Comparison of ENCODE assay signal across 9 cellular contexts in the genomic region with DNA sequence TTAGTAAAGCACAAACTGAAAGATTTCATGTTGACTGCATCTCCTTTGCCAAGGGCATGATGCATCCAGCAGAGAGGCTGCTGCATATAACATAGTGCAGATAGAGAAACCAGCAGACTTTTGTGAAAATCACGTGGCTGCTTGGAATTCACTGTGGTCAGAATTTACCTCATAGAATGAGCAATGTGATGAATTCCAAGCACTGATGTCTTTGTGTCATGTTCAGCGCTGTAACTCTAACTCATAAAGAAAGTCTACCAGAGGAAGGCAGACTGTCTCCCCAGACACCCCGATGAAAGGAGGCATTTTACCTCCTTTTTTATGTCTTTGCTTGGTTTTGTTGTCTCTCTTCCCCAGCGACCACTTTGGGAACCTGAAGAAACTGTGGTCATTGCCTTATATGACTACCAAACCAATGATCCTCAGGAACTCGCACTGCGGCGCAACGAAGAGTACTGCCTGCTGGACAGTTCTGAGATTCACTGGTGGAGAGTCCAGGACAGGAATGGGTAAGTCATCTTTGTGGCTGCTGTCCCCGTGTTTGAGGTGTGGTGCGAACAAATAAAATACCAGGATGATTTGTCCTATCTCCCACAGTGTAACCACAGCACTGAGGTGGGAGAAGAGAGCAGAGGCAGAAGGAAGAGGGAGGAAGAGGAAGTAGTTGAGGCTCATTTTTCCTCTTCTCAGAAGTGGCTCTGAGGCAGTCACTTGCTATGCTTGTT. TPM values are rescaled to one million over a fixed set of nuclear protein-coding genes. Genes with fewer than 3 reads are reported as not detected.
DNase-seq lines count a peak whose midpoint lies in the region; ATAC-seq, FAIRE-seq and TF ChIP-seq lines count a peak whose summit lies in the region.
"Had no signal": no experiment of that assay in that cellular context is flagged by ENCODE, and none has a peak within 500 bp of the region (broad histone marks: within the 10 kb centered on the region; RNA-seq: fewer than 3 reads in every experiment).

No MANE protein-coding gene starts in this region.

- no peak overlapping the region for H2AFZ ChIP-seq in K562 (ENCODE audit: low read depth, low read length)

- WGBS in K562 (ENCODE audit: insufficient coverage, low coverage, missing lambda C conversion rate), result 3% methylated on average over 10 of the region's 10 CpGs

- no peaks in the 10 kb centered on the region for H3K36me3 ChIP-seq in K562 (ENCODE audit: control insufficient read depth, insufficient read depth, low read length)
- no peaks in the 10 kb centered on the region for H3K36me3 ChIP-seq in SJCRH30

- H3K79me2 ChIP-seq in K562 (ENCODE audit: control insufficient read depth, insufficient read depth, low read length), result no peaks in the 10 kb centered on the region

- POLR2A ChIA-PET in K562 (lab: Yijun Ruan, JAX), result interaction anchor here (0.5 kb wide), 1 partner anchor 89 kb away, joined by 3 read pairs; no protein-coding TSS in a partner anchor

- H3K4me3 ChIP-seq in K562 (no peak overlapping the region), SJCRH30 (no peak overlapping the region)

- H4K20me1 ChIP-seq in K562 (replicated peaks; ENCODE audit: control insufficient read depth, insufficient read depth, low read length), result no peaks in the 10 kb centered on the region

- H3K9me3 ChIP-seq in K562 (replicated peaks; ENCODE audit: control insufficient read depth, insufficient read depth, low read depth, low read length) (no peaks in the 10 kb centered on the region), SJCRH30 (replicated peaks) (no peaks in the 10 kb centered on the region)

- H3K4me1 ChIP-seq in K562 (replicated peaks in 1 of 2; ENCODE audit: control insufficient read depth in 2 of 2, insufficient read depth in 2 of 2, low read length in 2 of 2), result no peaks in the 10 kb centered on the region; a peak in 1 of 5 replicates
- H3K4me1 ChIP-seq in SJCRH30, result no peaks in the 10 kb centered on the region

- DNase-seq in T-helper 9 cell, result peak; percentile 29
- no peak for DNase-seq in K562 (ENCODE audit: extremely low read depth in 1 of 4, low spot score in 3 of 4)
- DNase-seq in stimulated activated CD4-positive, alpha-beta T cell treated with anti-CD3 and anti-CD28 coated beads, TNF-alpha, amount 100 ng/mL, for 24 hours (ENCODE audit: low read depth in 3 of 3), result peak in 2 of 3 experiments; percentile 59 to 76
- no peak for DNase-seq in inferior parietal cortex (ENCODE audit: extremely low spot score)
- DNase-seq in SJCRH30, result no peak
- DNase-seq: stimulated activated naive B cell treated with anti-CD40 and anti-IgM and Interleukin-4, amounts not matched to agents 10 μg/mL and 1 μg/mL and 100 μg/mL, for 72 hours had no signal

- no peak for FAIRE-seq in K562 (lab: Jason Lieb, UNC)

- H3K27me3 ChIP-seq in K562 (ENCODE audit: control insufficient read depth in 2 of 2, insufficient read depth in 2 of 2, low read length in 2 of 2) (no peaks in the 10 kb centered on the region), SJCRH30 (no peaks in the 10 kb centered on the region)

- no peak for TF ChIP-seq RAD21 in K562 (CRISPR knock-in tag; conservative IDR thresholded peaks at IDR 0.05 in 1 of 2, IDR thresholded peaks at IDR 0.05 in 1 of 2)

- H3K4me2 ChIP-seq in K562 (ENCODE audit: insufficient read depth, low read length), result no peak overlapping the region

- H3K27ac ChIP-seq in K562 (ENCODE audit: extremely low read depth, low read depth, low read length) (no peak overlapping the region), SJCRH30 (no peak overlapping the region)

- intact Hi-C loops in K562 (cut with micrococcal nuclease), result no loop called here

- CTCF ChIA-PET in K562 (lab: Yijun Ruan, JAX; ENCODE audit: low intra/inter-chr PET ratio), result no interaction called here

- BruUV-seq in K562 (replicated peaks; lab: Mats Ljungman, UMichigan), result no TSS peak

- in situ Hi-C loops in K562 (cut with MboI), result no loop called here

- TF ChIP-seq EP300 in K562 (IDR thresholded peaks at IDR 0.05; ENCODE audit: low read length), result no peak

- peak; percentile 23 for ATAC-seq in GM21717 (IDR thresholded peaks at IDR 0.05; ENCODE audit: unreplicated experiment)
- no peak for ATAC-seq in K562
- no peak for ATAC-seq in HG03139 (IDR thresholded peaks at IDR 0.05; ENCODE audit: unreplicated experiment)
- no peak for ATAC-seq in HG03521 (IDR thresholded peaks at IDR 0.05; ENCODE audit: unreplicated experiment)

- no peak for TF ChIP-seq POLR2A in K562 (conservative IDR thresholded peaks at IDR 0.05)

- H3K9ac ChIP-seq in K562 (ENCODE audit: insufficient read depth in 1 of 2, low read depth in 2 of 2, low read length in 2 of 2), result no peak overlapping the region

- no peaks in the 10 kb centered on the region for H3K9me1 ChIP-seq in K562 (ENCODE audit: control insufficient read depth, insufficient read depth, low read length)

- TF ChIP-seq CTCF in K562 (IDR thresholded peaks at IDR 0.05 in 2 of 3, conservative IDR thresholded peaks at IDR 0.05 in 1 of 3; ENCODE audit: insufficient read depth in 2 of 3, low read depth in 1 of 3, low read length in 3 of 3), result no peak

TF ChIP-seq in K562, 482 proteins besides CTCF, POLR2A, EP300 and RAD21:
- peak; percentile 88 for TF ChIP-seq ZNF75A (CRISPR knock-in tag; IDR thresholded peaks at IDR 0.05)
- no peak for TF ChIP-seq RBM14 (IDR thresholded peaks at IDR 0.05; ENCODE audit: borderline replicate concordance, insufficient read depth, low read depth, low read length)

RNA-seq across cellular contexts. Expression of gene ITK, which starts 42.0 kb away (rescaled TPM):
- total RNA-seq in K562 (2011; cell fraction: chromatin; rRNA removed; ENCODE audit: low replicate concordance), result not detected in 2 replicates
- not detected in 2 replicates for total RNA-seq in K562 (2011; cell fraction: nucleolus; rRNA removed)
- 0.88 TPM in 1 of 2 replicates, not detected in the other for total RNA-seq in K562 (2011; cell fraction: nucleoplasm; rRNA removed)
- total RNA-seq in K562 (2014; rRNA removed) (not detected in 2 replicates), K562 (2014; rRNA removed; fragmentation: Illumina TruSeq; extraction: Trizol) (not detected in 2 replicates), K562 (2015; rRNA removed; fragmentation: Illumina TruSeq; extraction: Trizol) (0.04 TPM in 1 of 2 replicates, not detected in the other), K562 (2021) (0.75 and 0.81 TPM in 2 replicates)
- polyA plus RNA-seq in K562 (2011; rRNA removed) (not detected in 2 replicates), K562 (2014; fragmentation: Illumina TruSeq; extraction: Trizol) (not detected in 2 replicates), K562 (2014; fragmentation: Nextera tagmentation; extraction: Ambion mirVana) (not detected), K562 (2014; rRNA removed) (not detected in 2 replicates)
- not detected in 2 replicates for polyA plus RNA-seq in K562 (2011; cell fraction: cytosol; rRNA removed)
- polyA plus RNA-seq in K562 (2011; cell fraction: nucleus; rRNA removed), result 0.03 and 0.07 TPM in 2 replicates
- polyA plus RNA-seq in K562 (2012), result 0.06 TPM in 1 of 2 replicates, not detected in the other
- polyA minus RNA-seq in K562 (2011; rRNA and poly(A)+ RNA removed), result not detected in 2 replicates
- not detected in 2 replicates for polyA minus RNA-seq in K562 (2011; cell fraction: cytosol; rRNA and poly(A)+ RNA removed)
- not detected in 2 replicates for polyA minus RNA-seq in K562 (2011; cell fraction: nucleus; rRNA and poly(A)+ RNA removed)
- total RNA-seq in SJCRH30 (2014; rRNA removed; shearing (Covaris generic)), result not detected in 2 replicates

RNA-seq across cellular contexts. Expression of gene CYFIP2, which starts 43.3 kb away (rescaled TPM):
- total RNA-seq in K562 (2011; cell fraction: chromatin; rRNA removed; ENCODE audit: low replicate concordance), result 0.39 and 0.42 TPM in 2 replicates
- 1.6 TPM in 1 of 2 replicates, not detected in the other for total RNA-seq in K562 (2011; cell fraction: nucleolus; rRNA removed)
- total RNA-seq in K562 (2011; cell fraction: nucleoplasm; rRNA removed), result 0.38 and 1.2 TPM in 2 replicates
- 1.2 and 2.4 TPM in 2 replicates for total RNA-seq in K562 (2014; rRNA removed)
- total RNA-seq in K562 (2014; rRNA removed; fragmentation: Illumina TruSeq; extraction: Trizol), result 1.5 TPM in 2 replicates
- total RNA-seq in K562 (2015; rRNA removed; fragmentation: Illumina TruSeq; extraction: Trizol), result 0.76 and 0.83 TPM in 2 replicates
- 2.9 and 3.6 TPM in 2 replicates for total RNA-seq in K562 (2021)
- polyA plus RNA-seq in K562 (2011; rRNA removed), result not detected in 2 replicates
- polyA plus RNA-seq in K562 (2011; cell fraction: cytosol; rRNA removed), result 0.09 TPM in 1 of 2 replicates, not detected in the other
- polyA plus RNA-seq in K562 (2011; cell fraction: nucleus; rRNA removed), result 0.24 TPM in 1 of 2 replicates, not detected in the other
- polyA plus RNA-seq in K562 (2012), result 5.8 and 50.1 TPM in 2 replicates
- 1.8 and 2.2 TPM in 2 replicates for polyA plus RNA-seq in K562 (2014; fragmentation: Illumina TruSeq; extraction: Trizol)
- polyA plus RNA-seq in K562 (2014; fragmentation: Nextera tagmentation; extraction: Ambion mirVana), result 1 to 10 TPM; 1.1 to 1.3 TPM
- 1.5 TPM in 2 replicates for polyA plus RNA-seq in K562 (2014; rRNA removed)
- not detected in 2 replicates for polyA minus RNA-seq in K562 (2011; rRNA and poly(A)+ RNA removed)
- not detected in 2 replicates for polyA minus RNA-seq in K562 (2011; cell fraction: cytosol; rRNA and poly(A)+ RNA removed)
- 0.27 TPM in 1 of 2 replicates, not detected in the other for polyA minus RNA-seq in K562 (2011; cell fraction: nucleus; rRNA and poly(A)+ RNA removed)
- 1.3 and 2.8 TPM in 2 replicates for total RNA-seq in SJCRH30 (2014; rRNA removed; shearing (Covaris generic))

RNA-seq across cellular contexts. Expression of gene GARIN3, which starts 56.6 kb away (rescaled TPM):
- total RNA-seq in K562 (2011; cell fraction: chromatin; rRNA removed; ENCODE audit: low replicate concordance), result not detected in 2 replicates
- total RNA-seq in K562 (2011; cell fraction: nucleolus; rRNA removed), result not detected in 2 replicates
- not detected in 2 replicates for total RNA-seq in K562 (2011; cell fraction: nucleoplasm; rRNA removed)
- total RNA-seq in K562 (2014; rRNA removed), result not detected in 2 replicates
- total RNA-seq in K562 (2014; rRNA removed; fragmentation: Illumina TruSeq; extraction: Trizol), result not detected in 2 replicates
- total RNA-seq in K562 (2015; rRNA removed; fragmentation: Illumina TruSeq; extraction: Trizol), result not detected in 2 replicates
- not detected in 2 replicates for total RNA-seq in K562 (2021)
- not detected in 2 replicates for polyA plus RNA-seq in K562 (2011; rRNA removed)
- polyA plus RNA-seq in K562 (2011; cell fraction: cytosol; rRNA removed), result not detected in 2 replicates
- polyA plus RNA-seq in K562 (2011; cell fraction: nucleus; rRNA removed), result not detected in 2 replicates
- polyA plus RNA-seq in K562 (2012), result not detected in 2 replicates
- polyA plus RNA-seq in K562 (2014; fragmentation: Illumina TruSeq; extraction: Trizol), result not detected in 2 replicates
- polyA plus RNA-seq in K562 (2014; fragmentation: Nextera tagmentation; extraction: Ambion mirVana), result not detected
- polyA plus RNA-seq in K562 (2014; rRNA removed), result not detected in 2 replicates
- polyA minus RNA-seq in K562 (2011; rRNA and poly(A)+ RNA removed), result not detected in 2 replicates
- polyA minus RNA-seq in K562 (2011; cell fraction: cytosol; rRNA and poly(A)+ RNA removed), result not detected in 2 replicates
- polyA minus RNA-seq in K562 (2011; cell fraction: nucleus; rRNA and poly(A)+ RNA removed), result not detected in 2 replicates
- not detected in 2 replicates for total RNA-seq in SJCRH30 (2014; rRNA removed; shearing (Covaris generic))

Comparison
In these comparisons a context has a peak if more than half of its experiments do, and no peak if none do; other contexts are left out.
1. DNase-seq: peak in T-helper 9 cell (single experiment) and stimulated activated CD4-positive, alpha-beta T cell treated with anti-CD3 and anti-CD28 coated beads, TNF-alpha, amount 100 ng/mL, for 24 hours (2 of 3); none in K562 (0 of 4), inferior parietal cortex (single experiment) and SJCRH30 (0 of 2).